Comparison of ENCODE assay signal across 19 cellular contexts in genomic region chr11:58641326-58641725, GRCh38. TPM values are rescaled to one million over a fixed set of nuclear protein-coding genes. Genes with fewer than 3 reads are reported as not detected.
DNase-seq lines count a peak whose midpoint lies in the region; ATAC-seq and TF ChIP-seq lines count a peak whose summit lies in the region.
"Had no signal": no experiment of that assay in that cellular context is flagged by ENCODE, and none has a peak within 500 bp of the region (broad histone marks: within the 10 kb centered on the region; RNA-seq: fewer than 3 reads in every experiment).

No MANE protein-coding gene starts in this region.

- H3K9ac ChIP-seq in neural progenitor cell = no peak overlapping the region

- no peak overlapping the region for H3K4me3 Mint-ChIP-seq in activated naive CD8-positive, alpha-beta T cell treated with anti-CD3 and anti-CD28 coated beads for 36 hours
- H3K4me3 Mint-ChIP-seq in activated naive CD8-positive, alpha-beta T cell treated with anti-CD3 and anti-CD28 coated beads, Interleukin-2, amount 50 U/mL, for 24 hours = no peak overlapping the region
- no peak overlapping the region for H3K4me3 Mint-ChIP-seq in central memory CD8-positive, alpha-beta T cell
- H3K4me3 Mint-ChIP-seq in neural progenitor cell = no peak overlapping the region

- no peak for DNase-seq in activated naive CD8-positive, alpha-beta T cell treated with anti-CD3 and anti-CD28 coated beads for 36 hours
- no peak for DNase-seq in activated naive CD8-positive, alpha-beta T cell treated with anti-CD3 and anti-CD28 coated beads, Interleukin-2, amount 50 U/mL, for 24 hours
- DNase-seq in central memory CD8-positive, alpha-beta T cell (ENCODE audit: low spot score in 2 of 2) = no peak
- no peak for DNase-seq in neural progenitor cell (ENCODE audit: low spot score)
- no peak for DNase-seq in HuH-7.5 (ENCODE audit: low spot score)
- DNase-seq in NCI-H82 (lab: John Stamatoyannopoulos, UW) = no peak
- DNase-seq in DMS153 treated with DMSO at 0.1 percent for 48 hours (lab: John Stamatoyannopoulos, UW; ENCODE audit: unreplicated experiment) = no peak
- DNase-seq: BE2C, DMS79, IMR-90, Karpas-422, MG63, NCI-H1048, NCI-H1436, NCI-H1930, NCI-H345, NCI-H524 treated with DMSO at 0.1 percent for 48 hours, Right ventricle myocardium superior had no signal

- no peaks in the 10 kb centered on the region for H4K20me1 ChIP-seq in neural progenitor cell (ENCODE audit: low read depth)

- no peak overlapping the region for H3K4me2 ChIP-seq in neural progenitor cell

- H3K27ac ChIP-seq in neural progenitor cell = no peak overlapping the region

- peaks cover 21% of the 10 kb centered on the region for H3K4me1 Mint-ChIP-seq in activated naive CD8-positive, alpha-beta T cell treated with anti-CD3 and anti-CD28 coated beads for 36 hours
- peaks cover 18% of the 10 kb centered on the region for H3K4me1 Mint-ChIP-seq in activated naive CD8-positive, alpha-beta T cell treated with anti-CD3 and anti-CD28 coated beads, Interleukin-2, amount 50 U/mL, for 24 hours
- peaks cover 22% of the 10 kb centered on the region for H3K4me1 Mint-ChIP-seq in central memory CD8-positive, alpha-beta T cell
- peaks cover 3% of the 10 kb centered on the region for H3K4me1 Mint-ChIP-seq in neural progenitor cell

- no peaks in the 10 kb centered on the region for H3K27me3 Mint-ChIP-seq in activated naive CD8-positive, alpha-beta T cell treated with anti-CD3 and anti-CD28 coated beads for 36 hours
- no peaks in the 10 kb centered on the region for H3K27me3 Mint-ChIP-seq in activated naive CD8-positive, alpha-beta T cell treated with anti-CD3 and anti-CD28 coated beads, Interleukin-2, amount 50 U/mL, for 24 hours
- no peaks in the 10 kb centered on the region for H3K27me3 Mint-ChIP-seq in central memory CD8-positive, alpha-beta T cell
- no peaks in the 10 kb centered on the region for H3K27me3 Mint-ChIP-seq in neural progenitor cell (ENCODE audit: insufficient read depth, low read depth)

- H3K27ac Mint-ChIP-seq in activated naive CD8-positive, alpha-beta T cell treated with anti-CD3 and anti-CD28 coated beads for 36 hours = peak overlapping the region; percentile 14
- H3K27ac Mint-ChIP-seq in activated naive CD8-positive, alpha-beta T cell treated with anti-CD3 and anti-CD28 coated beads, Interleukin-2, amount 50 U/mL, for 24 hours = no peak overlapping the region
- H3K27ac Mint-ChIP-seq in central memory CD8-positive, alpha-beta T cell (ENCODE audit: low read depth) = peak overlapping the region; percentile 58
- peak overlapping the region; percentile 12 for H3K27ac Mint-ChIP-seq in neural progenitor cell

- no peaks in the 10 kb centered on the region for H3K9me3 ChIP-seq in neural progenitor cell (ENCODE audit: low read depth)
- H3K9me3 ChIP-seq: BE2C, MG63 had no signal

- H3K36me3 Mint-ChIP-seq in activated naive CD8-positive, alpha-beta T cell treated with anti-CD3 and anti-CD28 coated beads for 36 hours = peaks cover 9% of the 10 kb centered on the region
- H3K36me3 Mint-ChIP-seq in activated naive CD8-positive, alpha-beta T cell treated with anti-CD3 and anti-CD28 coated beads, Interleukin-2, amount 50 U/mL, for 24 hours (ENCODE audit: low read depth) = peaks cover 3% of the 10 kb centered on the region
- peaks cover 4% of the 10 kb centered on the region for H3K36me3 Mint-ChIP-seq in central memory CD8-positive, alpha-beta T cell (ENCODE audit: insufficient read depth)
- H3K36me3 Mint-ChIP-seq in neural progenitor cell = no peaks in the 10 kb centered on the region

- H3K4me1 ChIP-seq in neural progenitor cell = no peaks in the 10 kb centered on the region
- H3K4me1 ChIP-seq: BE2C had no signal

- no peak for TF ChIP-seq CTCF in neural progenitor cell (IDR thresholded peaks at IDR 0.05)

- H3K27me3 ChIP-seq in neural progenitor cell = no peaks in the 10 kb centered on the region
- H3K27me3 ChIP-seq: BE2C, MG63 had no signal

- H3K79me2 ChIP-seq in neural progenitor cell (ENCODE audit: low read depth) = no peaks in the 10 kb centered on the region

- peaks cover 8% of the 10 kb centered on the region for H3K9me3 Mint-ChIP-seq in activated naive CD8-positive, alpha-beta T cell treated with anti-CD3 and anti-CD28 coated beads for 36 hours
- peaks cover 4% of the 10 kb centered on the region for H3K9me3 Mint-ChIP-seq in activated naive CD8-positive, alpha-beta T cell treated with anti-CD3 and anti-CD28 coated beads, Interleukin-2, amount 50 U/mL, for 24 hours
- no peaks in the 10 kb centered on the region for H3K9me3 Mint-ChIP-seq in central memory CD8-positive, alpha-beta T cell
- peaks cover 7% of the 10 kb centered on the region for H3K9me3 Mint-ChIP-seq in neural progenitor cell

- H2AFZ ChIP-seq in neural progenitor cell (replicated peaks) = no peak overlapping the region

- H3K4me3 ChIP-seq in neural progenitor cell = no peak overlapping the region
- H3K4me3 ChIP-seq: MG63 had no signal

- no peaks in the 10 kb centered on the region for H3F3A ChIP-seq in neural progenitor cell (ENCODE audit: low read depth)

- H3K36me3 ChIP-seq in neural progenitor cell = no peaks in the 10 kb centered on the region
- H3K36me3 ChIP-seq: BE2C, MG63 had no signal

- ATAC-seq in activated naive CD8-positive, alpha-beta T cell treated with anti-CD3 and anti-CD28 coated beads, Interleukin-2, amount 50 U/mL, for 24 hours = no peak
- no peak for ATAC-seq in central memory CD8-positive, alpha-beta T cell (replicated peaks; ENCODE audit: extremely low read depth, poor library complexity, severe bottlenecking)
- no peak for ATAC-seq in HG02678 (IDR thresholded peaks at IDR 0.05; ENCODE audit: unreplicated experiment)

RNA-seq across cellular contexts. Expression of gene CNTF, which starts 18.9 kb away (rescaled TPM):
- total RNA-seq in activated naive CD8-positive, alpha-beta T cell treated with anti-CD3 and anti-CD28 coated beads for 36 hours = 1 to 10 TPM; 3.3 TPM
- 1.6 and 4.2 TPM in 2 replicates for total RNA-seq in neural progenitor cell (ENCODE audit: low replicate concordance)
